ENCODE assay signal across 9 cellular contexts in genomic region chr4:26822546-26822945, GRCh38. TPM values are rescaled to one million over a fixed set of nuclear protein-coding genes. Genes with fewer than 3 reads are reported as not detected.
A peak's percentile ranks its signal among the peaks of the same experiment; 100 is the strongest.
DNase-seq lines count a peak whose midpoint lies in the region; ATAC-seq and TF ChIP-seq lines count a peak whose summit lies in the region.
"Had no signal": no experiment of that assay in that cellular context is flagged by ENCODE, and none has a peak within 500 bp of the region (broad histone marks: within the 10 kb centered on the region; RNA-seq: fewer than 3 reads in every experiment).

No MANE protein-coding gene starts in this region.

- H3K9me3 Mint-ChIP-seq in activated CD8-positive, alpha-beta T cell treated with anti-CD3 and anti-CD28 coated beads for 36 hours: peaks cover 18% of the 10 kb centered on the region

- H3K4me3 ChIP-seq in BLaER1 treated with 17β-estradiol and CSF1 and Interleukin-3, amounts not matched to agents 10 nM and 100 nM: peak overlapping the region in 7 of 10 experiments; percentile 12 to 35 (median 14); a peak in 7 of 20 replicates
- no peak overlapping the region for H3K4me3 ChIP-seq in osteoblast (ENCODE audit: insufficient read depth, low read length)

- H3K27ac Mint-ChIP-seq in activated CD8-positive, alpha-beta T cell treated with anti-CD3 and anti-CD28 coated beads for 36 hours: peak overlapping the region; percentile 56

- peaks cover 11% of the 10 kb centered on the region for H3K4me1 Mint-ChIP-seq in activated CD8-positive, alpha-beta T cell treated with anti-CD3 and anti-CD28 coated beads for 36 hours (ENCODE audit: low read depth)

- CTCF ChIA-PET in activated CD8-positive, alpha-beta T cell treated with anti-CD3 and anti-CD28 coated beads for 36 hours (lab: Charles Lee): no interaction called here

- intact Hi-C loops in activated CD8-positive, alpha-beta T cell treated with anti-CD3 and anti-CD28 coated beads for 36 hours (cut with micrococcal nuclease): no loop called here

- H3K9me3 ChIP-seq in BLaER1 treated with 17β-estradiol and CSF1 and Interleukin-3, amounts not matched to agents 10 nM and 100 nM (replicated peaks in 1 of 11): peaks cover 24 to 50% (median 43%) of the 10 kb centered on the region in 11 experiments
- no peaks in the 10 kb centered on the region for H3K9me3 ChIP-seq in osteoblast (ENCODE audit: low read depth, low read length)

- ATAC-seq in GM19324 (IDR thresholded peaks at IDR 0.05; ENCODE audit: low FRiP score, unreplicated experiment): peak; percentile 48
- ATAC-seq in HG03097 (IDR thresholded peaks at IDR 0.05; ENCODE audit: low FRiP score, unreplicated experiment): peak; percentile 43
- peak; percentile 75 for ATAC-seq in activated CD8-positive, alpha-beta T cell treated with anti-CD3 and anti-CD28 coated beads for 36 hours

- peaks cover 0 to 17% (median 8%) of the 10 kb centered on the region in 11 experiments; a peak in 11 of 22 replicates for H3K36me3 ChIP-seq in BLaER1 treated with 17β-estradiol and CSF1 and Interleukin-3, amounts not matched to agents 10 nM and 100 nM
- no peaks in the 10 kb centered on the region for H3K36me3 ChIP-seq in osteoblast (ENCODE audit: insufficient read depth, low read length)

- no peaks in the 10 kb centered on the region for H3K79me2 ChIP-seq in osteoblast (ENCODE audit: insufficient read depth, low read length)

- no peak overlapping the region for H2AFZ ChIP-seq in osteoblast (ENCODE audit: low read length)

- H4K20me1 ChIP-seq in BLaER1 treated with 17β-estradiol and CSF1 and Interleukin-3, amounts not matched to agents 10 nM and 100 nM: no peaks in the 10 kb centered on the region
- no peaks in the 10 kb centered on the region for H4K20me1 ChIP-seq in osteoblast (ENCODE audit: insufficient read depth, low read length)

- H3K27ac ChIP-seq in BLaER1 treated with 17β-estradiol and CSF1 and Interleukin-3, amounts not matched to agents 10 nM and 100 nM: peak overlapping the region in 9 of 11 experiments; percentile 66 to 98 (median 95); a peak in 18 of 22 replicates
- no peak overlapping the region for H3K27ac ChIP-seq in osteoblast (ENCODE audit: low read depth, low read length)

- peaks cover 40 to 83% (median 73%) of the 10 kb centered on the region in 10 experiments for H3K4me1 ChIP-seq in BLaER1 treated with 17β-estradiol and CSF1 and Interleukin-3, amounts not matched to agents 10 nM and 100 nM
- H3K4me1 ChIP-seq in osteoblast (ENCODE audit: insufficient read depth, low read length): no peaks in the 10 kb centered on the region

- no peak for TF ChIP-seq CTCF in activated CD8-positive, alpha-beta T cell treated with anti-CD3 and anti-CD28 coated beads for 36 hours (IDR thresholded peaks at IDR 0.05)
- no peak for TF ChIP-seq CTCF in osteoblast (IDR thresholded peaks at IDR 0.05; ENCODE audit: extremely low read depth, low read depth, low read length)

- peak; percentile 37 for DNase-seq in activated CD8-positive, alpha-beta T cell treated with anti-CD3 and anti-CD28 coated beads for 36 hours
- no peak for DNase-seq in NK-92 treated with Interleukin-12 subunit alpha and Interleukin-12 subunit beta, amount 100 ng/mL, for 24 hours (lab: John Stamatoyannopoulos, UW)
- DNase-seq in osteoblast (ENCODE audit: insufficient read length, low spot score, missing footprints) (no peak), NCI-H446 (lab: John Stamatoyannopoulos, UW) (no peak), OCI-M1 (lab: John Stamatoyannopoulos, UW) (no peak)
- DNase-seq: NCI-H1048 had no signal

- peaks cover 0 to 53% (median 0%) of the 10 kb centered on the region in 11 experiments; a peak in 7 of 22 replicates for H3K27me3 ChIP-seq in BLaER1 treated with 17β-estradiol and CSF1 and Interleukin-3, amounts not matched to agents 10 nM and 100 nM
- no peaks in the 10 kb centered on the region for H3K27me3 ChIP-seq in osteoblast (ENCODE audit: insufficient read depth, low read length)

- H3K9ac ChIP-seq in BLaER1 treated with 17β-estradiol and CSF1 and Interleukin-3, amounts not matched to agents 10 nM and 100 nM: peak overlapping the region in 10 of 11 experiments; percentile 2 to 73 (median 48); a peak in 17 of 22 replicates

- no peaks in the 10 kb centered on the region for H3K27me3 Mint-ChIP-seq in activated CD8-positive, alpha-beta T cell treated with anti-CD3 and anti-CD28 coated beads for 36 hours

- POLR2A ChIA-PET in activated CD8-positive, alpha-beta T cell treated with anti-CD3 and anti-CD28 coated beads for 36 hours (lab: Charles Lee): interaction anchor here (0.6 to 1.7 kb wide), 2 partner anchors 8 to 10 kb away, joined by 3 read pairs; no protein-coding TSS in a partner anchor

- H3K4me3 Mint-ChIP-seq in activated CD8-positive, alpha-beta T cell treated with anti-CD3 and anti-CD28 coated beads for 36 hours: no peak overlapping the region

- H3K36me3 Mint-ChIP-seq in activated CD8-positive, alpha-beta T cell treated with anti-CD3 and anti-CD28 coated beads for 36 hours (ENCODE audit: low read depth): peaks cover 4% of the 10 kb centered on the region

- peak overlapping the region; percentile 62 to 88 (median 76) for H3K4me2 ChIP-seq in BLaER1 treated with 17β-estradiol and CSF1 and Interleukin-3, amounts not matched to agents 10 nM and 100 nM
- no peak overlapping the region for H3K4me2 ChIP-seq in osteoblast (ENCODE audit: insufficient read depth, low read length)

RNA-seq across cellular contexts. Expression of gene STIM2, which starts 38.1 kb away (rescaled TPM):
- total RNA-seq in activated CD8-positive, alpha-beta T cell treated with anti-CD3 and anti-CD28 coated beads for 36 hours: 10 to 100 TPM; 44.4 to 46.6 TPM
- total RNA-seq in osteoblast: 14.8 and 15.3 TPM in 2 replicates
